8 cellular contexts compared by ENCODE assay signal in genomic region chr10:31836569-31837406, GRCh38.
A peak's percentile ranks its signal among the peaks of the same experiment; 100 is the strongest.
DNase-seq lines count a peak whose midpoint lies in the region; TF ChIP-seq lines count a peak whose summit lies in the region.

No MANE protein-coding gene starts in this region.

- peak; percentile 86 for TF ChIP-seq CTCF in astrocyte of the cerebellum (IDR thresholded peaks at IDR 0.05; ENCODE audit: low read depth, low read length, missing control alignments)

- H3K4me3 ChIP-seq in astrocyte of the cerebellum (ENCODE audit: low read depth, low read length): no peak overlapping the region

- DNase-seq in activated naive CD4-positive, alpha-beta T cell treated with anti-CD3 and anti-CD28 coated beads, Interleukin-2, amount 50 U/mL, for 16 hours: peak; percentile 10
- no peak for DNase-seq in activated naive CD4-positive, alpha-beta T cell treated with Interleukin-2 at 50 U/mL for 16 hours
- DNase-seq in KBM-7 (peak; percentile 43), astrocyte of the cerebellum (ENCODE audit: low read depth) (peak; percentile 23), left kidney (ENCODE audit: low read depth, low spot score) (peak; percentile 62), NCI-H187 (lab: John Stamatoyannopoulos, UW) (no peak), NK-92 (lab: John Stamatoyannopoulos, UW; ENCODE audit: unreplicated experiment) (no peak), amniotic stem cell (lab: John Stamatoyannopoulos, UW) (no peak)

- in situ Hi-C loops in KBM-7 (cut with MboI; ENCODE audit: low pct_unique_long_range_greater_than_20kb, low sequenced_read_pairs) (no loop called here), astrocyte of the cerebellum (cut with HindIII; ENCODE audit: low sequenced_read_pairs) (no loop called here)

Comparison
In these comparisons a context has a peak if more than half of its experiments do, and no peak if none do; other contexts are left out.
1. DNase-seq: peak in activated naive CD4-positive, alpha-beta T cell treated with anti-CD3 and anti-CD28 coated beads, Interleukin-2, amount 50 U/mL, for 16 hours (single experiment), KBM-7 (single experiment), astrocyte of the cerebellum (single experiment) and left kidney (single experiment); none in activated naive CD4-positive, alpha-beta T cell treated with Interleukin-2 at 50 U/mL for 16 hours (single experiment), NCI-H187 (0 of 2), NK-92 (single experiment) and amniotic stem cell (single experiment).